ENCODE assay signal across 18 cellular contexts in the genomic region with DNA sequence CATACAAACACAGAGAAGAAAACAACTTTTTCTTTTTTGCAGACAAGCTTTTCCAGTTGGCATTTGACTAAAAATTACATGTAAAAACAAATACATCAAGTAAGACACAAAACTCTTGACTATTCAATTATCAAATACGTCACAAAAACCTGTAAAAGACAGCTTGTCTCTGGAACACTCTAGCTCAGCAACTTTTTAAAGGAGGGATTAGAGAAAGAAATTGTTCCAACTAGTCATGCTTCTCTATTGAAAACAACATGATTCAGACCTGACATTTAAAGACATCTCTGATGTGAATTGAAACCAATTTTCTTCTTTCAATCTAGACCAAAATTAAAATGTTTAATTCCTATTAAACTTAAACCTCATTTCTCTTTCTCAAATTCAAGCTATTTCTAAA.
"Had no signal": no experiment of that assay in that cellular context is flagged by ENCODE, and none has a peak within 500 bp of the region (broad histone marks: within the 10 kb centered on the region; RNA-seq: fewer than 3 reads in every experiment).

No MANE protein-coding gene starts in this region.

- H3K36me3 ChIP-seq: brain microvascular endothelial cell, gastrocnemius medialis, heart right ventricle, left ventricle myocardium inferior, thoracic aorta, WERI-Rb-1 had no signal

- H3K36me3 Mint-ChIP-seq: activated naive CD4-positive, alpha-beta T cell treated with anti-CD3 and anti-CD28 coated beads, Interleukin-2, amount 10 ng/mL, durations not matched to agents 7 days and 5 days; T-cell had no signal

- H3K4me3 Mint-ChIP-seq: activated CD4-positive, alpha-beta T cell treated with anti-CD3 and anti-CD28 coated beads, Interleukin-2, amount 10 ng/mL, durations not matched to agents 7 days and 5 days; activated naive CD4-positive, alpha-beta T cell treated with anti-CD3 and anti-CD28 coated beads, Interleukin-2, amount 10 ng/mL, durations not matched to agents 7 days and 5 days; dendritic cell treated with granulocyte-macrophage colony-stimulating factor and Interleukin-4, amounts not matched to agents 40 ng/mL and 50 ng/mL, for 4 days; effector memory CD8-positive, alpha-beta T cell; neural crest cell; stimulated activated naive CD8-positive, alpha-beta T cell treated with anti-CD3 and anti-CD28 coated beads, Interleukin-15, Interleukin-2, amounts not matched to agents 100 ng/mL and 50 ng/mL, for 24 hours; T-cell had no signal

- ATAC-seq: effector memory CD8-positive, alpha-beta T cell; gastrocnemius medialis; heart right ventricle; T-cell had no signal

- H3K27ac ChIP-seq: brain microvascular endothelial cell, gastrocnemius medialis, heart right ventricle, left ventricle myocardium inferior, SK-N-MC, thoracic aorta, WERI-Rb-1 had no signal

- H3K27me3 Mint-ChIP-seq: activated CD4-positive, alpha-beta T cell treated with anti-CD3 and anti-CD28 coated beads, Interleukin-2, amount 10 ng/mL, durations not matched to agents 7 days and 5 days; activated naive CD4-positive, alpha-beta T cell treated with anti-CD3 and anti-CD28 coated beads, Interleukin-2, amount 10 ng/mL, durations not matched to agents 7 days and 5 days; dendritic cell treated with granulocyte-macrophage colony-stimulating factor and Interleukin-4, amounts not matched to agents 40 ng/mL and 50 ng/mL, for 4 days; effector memory CD8-positive, alpha-beta T cell; stimulated activated naive CD8-positive, alpha-beta T cell treated with anti-CD3 and anti-CD28 coated beads, Interleukin-15, Interleukin-2, amounts not matched to agents 100 ng/mL and 50 ng/mL, for 24 hours; T-cell had no signal

- H3K27me3 ChIP-seq: brain microvascular endothelial cell, gastrocnemius medialis, heart right ventricle had no signal

- H3K4me1 Mint-ChIP-seq: neural crest cell had no signal

- DNase-seq: activated CD4-positive, alpha-beta T cell treated with anti-CD3 and anti-CD28 coated beads, Interleukin-2, amount 10 ng/mL, durations not matched to agents 7 days and 5 days; activated naive CD4-positive, alpha-beta T cell treated with anti-CD3 and anti-CD28 coated beads, Interleukin-2, amount 10 ng/mL, durations not matched to agents 7 days and 5 days; brain microvascular endothelial cell; cerebellar nuclear complex; effector memory CD8-positive, alpha-beta T cell; gastrocnemius medialis; heart right ventricle; left ventricle myocardium inferior; mesendoderm; stimulated activated CD4-positive, alpha-beta T cell treated with anti-CD3 and anti-CD28 coated beads, Interleukin-2, amount 100 ng/mL, for 48 hours; T-cell; T1000; WERI-Rb-1 had no signal

- H3K9me3 ChIP-seq: gastrocnemius medialis, heart right ventricle, left ventricle myocardium inferior, thoracic aorta had no signal

- H3K4me1 ChIP-seq: left ventricle myocardium inferior had no signal

- H3K4me3 ChIP-seq: gastrocnemius medialis, heart right ventricle, left ventricle myocardium inferior, SK-N-MC, thoracic aorta had no signal

- H3K27ac Mint-ChIP-seq: activated CD4-positive, alpha-beta T cell treated with anti-CD3 and anti-CD28 coated beads, Interleukin-2, amount 10 ng/mL, durations not matched to agents 7 days and 5 days; activated naive CD4-positive, alpha-beta T cell treated with anti-CD3 and anti-CD28 coated beads, Interleukin-2, amount 10 ng/mL, durations not matched to agents 7 days and 5 days; dendritic cell treated with granulocyte-macrophage colony-stimulating factor and Interleukin-4, amounts not matched to agents 40 ng/mL and 50 ng/mL, for 4 days; effector memory CD8-positive, alpha-beta T cell; T-cell had no signal

- H3K9me3 Mint-ChIP-seq: activated CD4-positive, alpha-beta T cell treated with anti-CD3 and anti-CD28 coated beads, Interleukin-2, amount 10 ng/mL, durations not matched to agents 7 days and 5 days; activated naive CD4-positive, alpha-beta T cell treated with anti-CD3 and anti-CD28 coated beads, Interleukin-2, amount 10 ng/mL, durations not matched to agents 7 days and 5 days; dendritic cell treated with granulocyte-macrophage colony-stimulating factor and Interleukin-4, amounts not matched to agents 40 ng/mL and 50 ng/mL, for 4 days; effector memory CD8-positive, alpha-beta T cell; neural crest cell; stimulated activated naive CD8-positive, alpha-beta T cell treated with anti-CD3 and anti-CD28 coated beads, Interleukin-15, Interleukin-2, amounts not matched to agents 100 ng/mL and 50 ng/mL, for 24 hours; T-cell had no signal
